8 cellular contexts compared by ENCODE assay signal in genomic region chr14:100614803-100615202, GRCh38. TPM values are rescaled to one million over a fixed set of nuclear protein-coding genes. Genes with fewer than 3 reads are reported as not detected.
"Had no signal": no experiment of that assay in that cellular context is flagged by ENCODE, and none has a peak within 500 bp of the region (broad histone marks: within the 10 kb centered on the region; RNA-seq: fewer than 3 reads in every experiment).

No MANE protein-coding gene starts in this region.

- H3K4me3 Mint-ChIP-seq: GM23338, H9, HFFc6, IgD-negative memory B cell had no signal

- H3K27ac Mint-ChIP-seq: GM23338, H9, HFFc6 had no signal

- H3K9me3 Mint-ChIP-seq: GM23338, H9, HFFc6, IgD-negative memory B cell had no signal

- H3K27ac ChIP-seq: HL-60 had no signal

- DNase-seq: H9, HCEC 1CT, HFFc6, KG1 had no signal

- H3K4me3 ChIP-seq: GM23338 had no signal

- H3K4me2 ChIP-seq: GM23338 had no signal

- ATAC-seq: GM23338, HepG2 had no signal

- H2AFZ ChIP-seq: GM23338 had no signal

RNA-seq across cellular contexts. Expression of gene BEGAIN, which starts 27.6 kb away (rescaled TPM):
- total RNA-seq: HepG2 had no signal
- polyA plus RNA-seq: HepG2 had no signal
